ENCODE assay signal across 33 cellular contexts in genomic region chr5:131790550-131790949, GRCh38.
"Had no signal": no experiment of that assay in that cellular context is flagged by ENCODE, and none has a peak within 500 bp of the region (broad histone marks: within the 10 kb centered on the region; RNA-seq: fewer than 3 reads in every experiment).

No MANE protein-coding gene starts in this region.

- DNase-seq: hippocampal formation; kidney glomerular epithelial cell; left cardiac atrium; left ventricle myocardium superior; mammary epithelial cell; mesendoderm; naive B cell; natural killer cell; nephron progenitor cell; nucleus accumbens; pancreas; posterior cingulate gyrus; retina; right cardiac atrium; stimulated activated CD4-positive, alpha-beta T cell treated with anti-CD3 and anti-CD28 coated beads, Interleukin-12 subunit alpha, Interleukin-12 subunit beta, amount 100 ng/mL, for 4 hours; stimulated activated CD4-positive, alpha-beta T cell treated with anti-CD3 and anti-CD28 coated beads, Interleukin-15, amount 100 ng/mL, for 24 hours; stimulated activated CD4-positive, alpha-beta T cell treated with anti-CD3 and anti-CD28 coated beads, Interleukin-2, amount 100 ng/mL, for 24 hours; stimulated activated CD4-positive, alpha-beta T cell treated with anti-CD3 and anti-CD28 coated beads, Interleukin-4, amount 100 ng/mL, for 24 hours; stimulated activated naive CD4-positive, alpha-beta T cell; tibial artery; uterus had no signal

- H3K4me3 ChIP-seq: lower lobe of right lung, pancreas, prostate gland, skin epidermis, suprapubic skin, thoracic aorta, tibial artery, uterus had no signal

- H3K4me3 Mint-ChIP-seq: mesothelial cell of epicardium; naive B cell; natural killer cell; nephron progenitor cell; stimulated activated effector memory CD8-positive, alpha-beta T cell treated with anti-CD3 and anti-CD28 coated beads, Interleukin-12 subunit alpha, Interleukin-12 subunit beta, amount 100 ng/mL, for 72 hours; stimulated activated naive CD8-positive, alpha-beta T cell treated with anti-CD3 and anti-CD28 coated beads, Interleukin-15, Interleukin-2, amounts not matched to agents 100 ng/mL and 50 ng/mL, for 24 hours; type B pancreatic cell had no signal

- FAIRE-seq: keratinocyte, pancreas had no signal

- H3K9me3 ChIP-seq: lower lobe of right lung, pancreas, prostate gland, suprapubic skin, thoracic aorta, tibial artery, uterus had no signal

- H3K27me3 Mint-ChIP-seq: naive B cell; stimulated activated naive CD8-positive, alpha-beta T cell treated with anti-CD3 and anti-CD28 coated beads, Interleukin-15, Interleukin-2, amounts not matched to agents 100 ng/mL and 50 ng/mL, for 24 hours; type B pancreatic cell had no signal

- H3K27me3 ChIP-seq: pancreas, suprapubic skin, tibial artery, uterus had no signal

- H3K27ac Mint-ChIP-seq: mesothelial cell of epicardium; naive B cell; nephron progenitor cell; stimulated activated effector memory CD8-positive, alpha-beta T cell treated with anti-CD3 and anti-CD28 coated beads, Interleukin-12 subunit alpha, Interleukin-12 subunit beta, amount 100 ng/mL, for 72 hours; stimulated activated naive CD8-positive, alpha-beta T cell treated with anti-CD3 and anti-CD28 coated beads, Interleukin-15, Interleukin-2, amounts not matched to agents 100 ng/mL and 50 ng/mL, for 24 hours; type B pancreatic cell had no signal

- H3K36me3 Mint-ChIP-seq: natural killer cell had no signal

- H3K27ac ChIP-seq: lower lobe of right lung, pancreas, prostate gland, skin epidermis, suprapubic skin, thoracic aorta, tibial artery, uterus had no signal

- ATAC-seq: left cardiac atrium; left lobe of liver; left ventricle myocardium superior; lower lobe of right lung; natural killer cell; pancreas; right cardiac atrium; sciatic nerve; stimulated activated effector memory CD8-positive, alpha-beta T cell treated with anti-CD3 and anti-CD28 coated beads, Interleukin-12 subunit alpha, Interleukin-12 subunit beta, amount 100 ng/mL, for 72 hours had no signal

- H3K9me3 Mint-ChIP-seq: natural killer cell; stimulated activated effector memory CD8-positive, alpha-beta T cell treated with anti-CD3 and anti-CD28 coated beads, Interleukin-12 subunit alpha, Interleukin-12 subunit beta, amount 100 ng/mL, for 72 hours; stimulated activated naive CD8-positive, alpha-beta T cell treated with anti-CD3 and anti-CD28 coated beads, Interleukin-15, Interleukin-2, amounts not matched to agents 100 ng/mL and 50 ng/mL, for 24 hours had no signal

- H3K36me3 ChIP-seq: lower lobe of right lung, pancreas, prostate gland, suprapubic skin, thoracic aorta, tibial artery, uterus had no signal

- H3K4me1 ChIP-seq: prostate gland had no signal
